8 cellular contexts compared by ENCODE assay signal in the genomic region with DNA sequence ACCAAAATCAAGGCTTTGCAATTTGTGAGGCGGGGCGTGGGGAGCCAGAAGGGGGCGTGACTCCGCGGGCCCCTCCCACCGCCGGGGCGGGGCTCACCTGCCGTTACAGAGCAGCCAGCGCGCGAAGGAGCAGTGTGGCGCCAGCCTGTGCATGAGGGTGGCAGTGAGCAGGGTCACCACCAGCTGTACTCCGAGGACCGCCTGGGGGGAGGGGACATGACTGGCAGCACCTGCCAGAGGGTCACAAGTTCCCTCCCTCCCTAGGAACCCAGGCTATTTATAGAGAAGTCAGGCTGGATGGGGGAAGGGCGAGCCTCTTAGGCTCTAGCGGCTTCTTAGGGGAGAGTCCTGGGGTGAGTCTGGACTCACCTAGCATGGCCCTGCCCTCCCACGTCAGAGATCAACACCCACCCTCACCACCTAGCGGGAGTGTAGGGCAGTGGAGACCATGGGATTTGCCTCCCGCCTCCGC. TPM values are rescaled to one million over a fixed set of nuclear protein-coding genes. Genes with fewer than 3 reads are reported as not detected.
DNase-seq lines count a peak whose midpoint lies in the region; ATAC-seq and TF ChIP-seq lines count a peak whose summit lies in the region.

No MANE protein-coding gene starts in this region.

- H3K79me1 ChIP-seq in trophoblast cell (ENCODE audit: low read length) = peaks cover 4% of the 10 kb centered on the region

- no peak for TF ChIP-seq POLR2A in adrenal gland (IDR thresholded peaks at IDR 0.05)

- H3K9me3 Mint-ChIP-seq in type B pancreatic cell = peaks cover 4% of the 10 kb centered on the region

- H3K27me3 ChIP-seq in adrenal gland (no peaks in the 10 kb centered on the region), trophoblast cell (ENCODE audit: insufficient read depth, low read length) (no peaks in the 10 kb centered on the region)

- H3K36me3 Mint-ChIP-seq in type B pancreatic cell = peaks cover 7% of the 10 kb centered on the region

- H2AK5ac ChIP-seq in trophoblast cell (ENCODE audit: low read length) = no peak overlapping the region

- no peak overlapping the region for H2BK120ac ChIP-seq in trophoblast cell (ENCODE audit: insufficient read depth, low read length, poor library complexity)

- no peak overlapping the region for H3K9ac ChIP-seq in trophoblast cell (ENCODE audit: low read length)

- TF ChIP-seq CTCF in adrenal gland (IDR thresholded peaks at IDR 0.05) (no peak), type B pancreatic cell (conservative IDR thresholded peaks at IDR 0.05) (no peak)

- no peak overlapping the region for H4K91ac ChIP-seq in trophoblast cell (ENCODE audit: low read depth, low read length)

- H3K14ac ChIP-seq in trophoblast cell (ENCODE audit: low read length) = no peak overlapping the region

- no peak overlapping the region for H2AFZ ChIP-seq in trophoblast cell (ENCODE audit: insufficient read depth, low read length, poor library complexity)

- H3K18ac ChIP-seq in trophoblast cell (ENCODE audit: low read length) = no peak overlapping the region

- no peak overlapping the region for H2BK5ac ChIP-seq in trophoblast cell (ENCODE audit: low read depth, low read length, poor library complexity)

- H3K4me1 ChIP-seq in adrenal gland (replicated peaks in 1 of 2) = peaks cover 6 to 9% of the 10 kb centered on the region in 2 donors
- H3K4me1 ChIP-seq in trophoblast cell (ENCODE audit: control insufficient read depth in 1 of 2, insufficient read depth in 2 of 2, low read length in 2 of 2) = peaks cover 5 to 6% of the 10 kb centered on the region in 2 experiments

- H4K12ac ChIP-seq in trophoblast cell (ENCODE audit: low read depth, low read length) = no peak overlapping the region

- no peak overlapping the region for H3K27ac ChIP-seq in adrenal gland
- H3K27ac ChIP-seq in trophoblast cell (ENCODE audit: low read depth, low read length) = no peak overlapping the region

- peak overlapping the region; percentile 33 for H3K4me2 ChIP-seq in trophoblast cell (ENCODE audit: low read length)

- H3K4me3 ChIP-seq in adrenal gland = no peak overlapping the region
- H3K4me3 ChIP-seq in trophoblast cell (ENCODE audit: low read depth, low read length) = no peak overlapping the region

- no peak overlapping the region for H4K8ac ChIP-seq in trophoblast cell (ENCODE audit: low read depth, low read length)

- peaks cover 5% of the 10 kb centered on the region for H3K27me3 Mint-ChIP-seq in type B pancreatic cell

- ATAC-seq in HG03439 (IDR thresholded peaks at IDR 0.05; ENCODE audit: unreplicated experiment) = no peak

- intact Hi-C loops in adrenal gland (cut with DNase I) = loop anchor here in 1 of 2 donors (5.0 kb wide), 1 partner anchor 77 kb away; no protein-coding TSS in a partner anchor

- H3K9me3 ChIP-seq in adrenal gland (replicated peaks in 1 of 3) (peaks cover 0 to 8% (median 0%) of the 10 kb centered on the region in 3 donors), trophoblast cell (ENCODE audit: insufficient read depth, low read depth, low read length) (peaks cover 13% of the 10 kb centered on the region)

- no peak overlapping the region for H3K23ac ChIP-seq in trophoblast cell (ENCODE audit: low read length)

- DNase-seq in ELF-1 (ENCODE audit: low read depth, low spot score) (peak; percentile 90), NCI-H2107 (lab: John Stamatoyannopoulos, UW) (peak; percentile 35), adrenal gland (peak in 4 of 7 donors; percentile 13 to 66 (median 42)), trophoblast cell (peak in 1 of 2 donors; percentile 36), AG08396 (ENCODE audit: low spot score) (no peak), type B pancreatic cell (ENCODE audit: extremely low spot score, unreplicated experiment) (no peak), COR-L47 (lab: John Stamatoyannopoulos, UW) (no peak)

- no peak overlapping the region for H3K27ac Mint-ChIP-seq in type B pancreatic cell

- H3K4me1 Mint-ChIP-seq in type B pancreatic cell (ENCODE audit: unreplicated experiment) = peaks cover 16% of the 10 kb centered on the region

- no peak overlapping the region for H2BK12ac ChIP-seq in trophoblast cell (ENCODE audit: low read length)

- peaks cover 5% of the 10 kb centered on the region for H3K79me2 ChIP-seq in trophoblast cell (ENCODE audit: control insufficient read depth, insufficient read depth, low read length, poor library complexity)

- 23 to 36% (median 25%) methylated on average over 9 to 21 of the region's 21 CpGs for WGBS in adrenal gland, 4 donors
- WGBS in trophoblast cell (ENCODE audit: extremely low coverage, insufficient coverage, insufficient read length) = no CpG with 5 or more reads among the region's 21 CpGs

- no peak overlapping the region for H3K4ac ChIP-seq in trophoblast cell (ENCODE audit: low read depth, low read length)

- H3K36me3 ChIP-seq in adrenal gland (replicated peaks in 1 of 2) (no peaks in the 10 kb centered on the region), trophoblast cell (ENCODE audit: control insufficient read depth in 1 of 2, insufficient read depth in 2 of 2, low read length in 2 of 2) (peaks cover 7 to 8% of the 10 kb centered on the region in 2 experiments)

- no peak overlapping the region for H3K4me3 Mint-ChIP-seq in type B pancreatic cell

RNA-seq across cellular contexts. Expression of a gene that starts 3.6 kb away (rescaled TPM):
- total RNA-seq in adrenal gland = 10 to 100 TPM; 27.0 to 83.8 (median 41.5) TPM
- polyA plus RNA-seq in adrenal gland = 10 to 100 TPM in 2 of 3 donors, 1 to 10 TPM in 1; 5.5 to 52.8 (median 44.4) TPM
- polyA plus RNA-seq in trophoblast cell (2013) = 18.3 and 18.4 TPM in 2 replicates
- 29.1 and 45.2 TPM in 2 replicates for total RNA-seq in type B pancreatic cell (ENCODE audit: low replicate concordance)

RNA-seq across cellular contexts. Expression of a gene that starts 35.3 kb away (rescaled TPM):
- 1 to 10 TPM in 2 of 8 donors, under 1 TPM in 3, not detected in 3; 0.42 to 3.7 (median 0.57) TPM for total RNA-seq in adrenal gland
- polyA plus RNA-seq in adrenal gland = 1 to 10 TPM in 2 of 3 donors, not detected in 1; 3.3 to 6.0 TPM
- polyA plus RNA-seq in trophoblast cell (2013) = 1.1 and 1.2 TPM in 2 replicates
- total RNA-seq in type B pancreatic cell (ENCODE audit: low replicate concordance) = 1.5 and 1.6 TPM in 2 replicates

RNA-seq across cellular contexts. Expression of a gene that starts 57.2 kb away (rescaled TPM):
- total RNA-seq in adrenal gland (10 to 100 TPM in 7 of 8 donors, 1 to 10 TPM in 1; 8.3 to 32.2 (median 24.0) TPM), type B pancreatic cell (ENCODE audit: low replicate concordance) (28.8 and 29.1 TPM in 2 replicates)
- polyA plus RNA-seq in adrenal gland = 10 to 100 TPM; 20.3 to 49.6 (median 34.2) TPM
- polyA plus RNA-seq in trophoblast cell (2013) = 18.6 and 19.2 TPM in 2 replicates

RNA-seq across cellular contexts. Expression of a gene that starts 57.3 kb away (rescaled TPM):
- 10 to 100 TPM; 28.0 to 64.2 (median 50.4) TPM for total RNA-seq in adrenal gland
- 100 to 1,000 TPM in 2 of 3 donors, 10 to 100 TPM in 1; 21.7 to 195 (median 140) TPM for polyA plus RNA-seq in adrenal gland
- 108 and 112 TPM in 2 replicates for polyA plus RNA-seq in trophoblast cell (2013)
- 79.7 and 103 TPM in 2 replicates for total RNA-seq in type B pancreatic cell (ENCODE audit: low replicate concordance)

Comparison
In these comparisons a context has a peak if more than half of its experiments do, and no peak if none do; other contexts are left out.
1. DNase-seq: peak in ELF-1 (single experiment), NCI-H2107 (single experiment) and adrenal gland (4 of 7); none in AG08396 (single experiment), type B pancreatic cell (single experiment) and COR-L47 (single experiment).